8 cellular contexts compared by ENCODE assay signal in the genomic region with DNA sequence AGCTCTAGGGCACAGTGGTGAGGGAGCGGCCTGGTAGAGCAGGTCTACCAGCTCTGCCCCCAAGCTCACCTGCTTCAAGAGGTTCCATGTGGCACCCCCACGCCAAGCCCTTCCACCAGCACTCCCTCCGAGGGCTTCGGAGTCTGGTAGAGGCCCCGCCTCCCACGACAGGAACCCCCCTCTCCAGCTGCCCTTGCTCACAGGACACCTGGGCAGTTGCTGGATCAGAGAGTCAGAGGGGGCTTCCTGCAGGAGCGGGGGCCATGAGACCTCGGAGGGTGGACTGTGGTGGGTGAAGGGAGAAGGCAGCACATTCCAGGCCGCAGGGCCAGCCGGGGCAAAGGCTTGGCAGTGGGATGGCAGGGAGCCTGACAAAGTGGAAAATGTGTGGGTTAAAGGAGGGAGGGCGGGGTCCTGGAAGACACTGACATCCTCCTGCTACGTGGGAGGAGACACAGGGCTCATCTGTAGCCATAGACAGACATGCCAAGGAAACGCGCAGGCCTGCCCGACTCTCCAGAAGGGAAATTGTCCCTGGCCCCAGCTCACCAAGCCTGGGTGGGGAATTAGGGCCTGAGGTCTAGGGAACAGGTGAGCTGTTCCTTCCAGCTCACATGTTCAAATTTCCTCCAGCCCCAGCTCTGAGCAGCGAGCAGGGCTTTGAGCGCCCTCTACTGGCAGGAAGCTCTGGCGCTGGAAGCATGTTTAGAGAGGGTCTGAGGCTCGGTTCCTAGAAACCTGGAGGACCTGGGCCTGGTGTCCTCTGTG.
DNase-seq lines count a peak whose midpoint lies in the region; ATAC-seq and TF ChIP-seq lines count a peak whose summit lies in the region.

No MANE protein-coding gene starts in this region.

- peak in 1 of 2 donors; percentile 12 for ATAC-seq in activated T-cell treated with anti-CD3 and anti-CD28 coated beads, Interleukin-2, amount 50 U/mL, for 4 hours
- ATAC-seq in GM19467 (IDR thresholded peaks at IDR 0.05; ENCODE audit: unreplicated experiment) = no peak

- WGBS in testis, 2 donors = 42 to 53% methylated on average over 14 to 19 of the region's 19 CpGs

- peak; percentile 71 for DNase-seq in COLO829 (ENCODE audit: low spot score)
- DNase-seq in HuH-7.5 (ENCODE audit: low spot score) = peak; percentile 95
- DNase-seq in OCI-M1 (lab: John Stamatoyannopoulos, UW) = peak; percentile 81
- peak; percentile 81 for DNase-seq in activated T-cell treated with anti-CD3 and anti-CD28 coated beads, Interleukin-2, amount 50 U/mL, for 4 hours
- DNase-seq in fibroblast of peridontal ligament (ENCODE audit: extremely low read depth) = peak; percentile 63
- peak; percentile 90 for DNase-seq in neural progenitor cell (ENCODE audit: low spot score)
- peak; percentile 89 for DNase-seq in testis

- H3F3A ChIP-seq in neural progenitor cell (ENCODE audit: low read depth) = peaks cover 21% of the 10 kb centered on the region

- no peak overlapping the region for H3K27ac Mint-ChIP-seq in neural progenitor cell

- peak; percentile 97 for TF ChIP-seq CTCF in neural progenitor cell (IDR thresholded peaks at IDR 0.05)
- TF ChIP-seq CTCF in testis (IDR thresholded peaks at IDR 0.05) = peak; percentile 79 to 93 (median 82)

- H3K27me3 ChIP-seq in neural progenitor cell (peaks cover 32% of the 10 kb centered on the region), testis (no peaks in the 10 kb centered on the region)

- no peaks in the 10 kb centered on the region for H4K20me1 ChIP-seq in neural progenitor cell (ENCODE audit: low read depth)

- intact Hi-C loops in testis (cut with DNase I; ENCODE audit: low total_unique reads) = no loop called here

- TF ChIP-seq POLR2A in testis (IDR thresholded peaks at IDR 0.05) = no peak

- H3K36me3 Mint-ChIP-seq in activated T-cell treated with anti-CD3 and anti-CD28 coated beads, Interleukin-2, amount 50 U/mL, for 4 hours (ENCODE audit: insufficient read depth) = no peaks in the 10 kb centered on the region
- no peaks in the 10 kb centered on the region for H3K36me3 Mint-ChIP-seq in neural progenitor cell

- H3K27me3 Mint-ChIP-seq in activated T-cell treated with anti-CD3 and anti-CD28 coated beads, Interleukin-2, amount 50 U/mL, for 4 hours (ENCODE audit: low read depth) = peaks cover 2% of the 10 kb centered on the region
- peaks cover 9% of the 10 kb centered on the region for H3K27me3 Mint-ChIP-seq in neural progenitor cell (ENCODE audit: insufficient read depth, low read depth)

- H3K9ac ChIP-seq in neural progenitor cell = no peak overlapping the region

- H3K4me3 Mint-ChIP-seq in activated T-cell treated with anti-CD3 and anti-CD28 coated beads, Interleukin-2, amount 50 U/mL, for 4 hours = no peak overlapping the region
- H3K4me3 Mint-ChIP-seq in neural progenitor cell = no peak overlapping the region

- no peaks in the 10 kb centered on the region for H3K9me3 Mint-ChIP-seq in activated T-cell treated with anti-CD3 and anti-CD28 coated beads, Interleukin-2, amount 50 U/mL, for 4 hours
- no peaks in the 10 kb centered on the region for H3K9me3 Mint-ChIP-seq in neural progenitor cell

- H3K36me3 ChIP-seq in neural progenitor cell = no peaks in the 10 kb centered on the region
- H3K36me3 ChIP-seq in testis (ENCODE audit: low read depth, missing control alignments) = no peaks in the 10 kb centered on the region

- H3K4me3 ChIP-seq in neural progenitor cell = no peak overlapping the region
- no peak overlapping the region for H3K4me3 ChIP-seq in testis

- peaks cover 20% of the 10 kb centered on the region for H3K4me1 ChIP-seq in neural progenitor cell
- no peaks in the 10 kb centered on the region for H3K4me1 ChIP-seq in testis

- H3K4me2 ChIP-seq in neural progenitor cell = no peak overlapping the region

- no peaks in the 10 kb centered on the region for H3K9me3 ChIP-seq in neural progenitor cell (ENCODE audit: low read depth)
- no peaks in the 10 kb centered on the region for H3K9me3 ChIP-seq in testis

- no peaks in the 10 kb centered on the region for H3K79me2 ChIP-seq in neural progenitor cell (ENCODE audit: low read depth)

- no peak overlapping the region for H2AFZ ChIP-seq in neural progenitor cell (replicated peaks)

- H3K4me1 Mint-ChIP-seq in activated T-cell treated with anti-CD3 and anti-CD28 coated beads, Interleukin-2, amount 50 U/mL, for 4 hours (ENCODE audit: low read depth) = no peaks in the 10 kb centered on the region
- peaks cover 24% of the 10 kb centered on the region for H3K4me1 Mint-ChIP-seq in neural progenitor cell

- H3K27ac ChIP-seq in neural progenitor cell = no peak overlapping the region
- H3K27ac ChIP-seq in testis = no peak overlapping the region
